ENCODE assay signal across 1 cellular context in genomic region chr16:58197314-58198012, GRCh38.
A peak's percentile ranks its signal among the peaks of the same experiment; 100 is the strongest.
TF ChIP-seq lines count a peak whose summit lies in the region.

No MANE protein-coding gene starts in this region.

TF ChIP-seq in HEK293, 187 proteins besides CTCF, POLR2A, EP300 and RAD21 (continued from another document):
- TF ChIP-seq TSHZ1 (tag by site-specific recombination; IDR thresholded peaks at IDR 0.05; ENCODE audit: borderline replicate concordance) (no peak), KLF17 (tag by site-specific recombination; IDR thresholded peaks at IDR 0.05) (no peak), ZNF529 (tag by site-specific recombination; IDR thresholded peaks at IDR 0.05; ENCODE audit: insufficient replicate concordance) (no peak), ZNF398 (tag by site-specific recombination; IDR thresholded peaks at IDR 0.05) (0 out of 2 replicates have a peak, but pooled peaks have one; percentile 11), ZNF335 (tag by site-specific recombination; conservative IDR thresholded peaks at IDR 0.05) (peak; percentile 15; the same call in 1 of the 2 replicates), PRDM4 (tag by site-specific recombination; IDR thresholded peaks at IDR 0.05) (0 out of 2 replicates have a peak, but pooled peaks have one; percentile 14), PBX3 (CRISPR knock-in tag; IDR thresholded peaks at IDR 0.05) (no peak), GLIS2 (tag by site-specific recombination; IDR thresholded peaks at IDR 0.05) (peak; percentile 82), GLIS1 (tag by site-specific recombination; IDR thresholded peaks at IDR 0.05) (peak; percentile 71), ZNF341 (tag by site-specific recombination; IDR thresholded peaks at IDR 0.05; ENCODE audit: low read depth) (peak; percentile 75)
